Comparison of ENCODE assay signal across 8 cellular contexts in the genomic region with DNA sequence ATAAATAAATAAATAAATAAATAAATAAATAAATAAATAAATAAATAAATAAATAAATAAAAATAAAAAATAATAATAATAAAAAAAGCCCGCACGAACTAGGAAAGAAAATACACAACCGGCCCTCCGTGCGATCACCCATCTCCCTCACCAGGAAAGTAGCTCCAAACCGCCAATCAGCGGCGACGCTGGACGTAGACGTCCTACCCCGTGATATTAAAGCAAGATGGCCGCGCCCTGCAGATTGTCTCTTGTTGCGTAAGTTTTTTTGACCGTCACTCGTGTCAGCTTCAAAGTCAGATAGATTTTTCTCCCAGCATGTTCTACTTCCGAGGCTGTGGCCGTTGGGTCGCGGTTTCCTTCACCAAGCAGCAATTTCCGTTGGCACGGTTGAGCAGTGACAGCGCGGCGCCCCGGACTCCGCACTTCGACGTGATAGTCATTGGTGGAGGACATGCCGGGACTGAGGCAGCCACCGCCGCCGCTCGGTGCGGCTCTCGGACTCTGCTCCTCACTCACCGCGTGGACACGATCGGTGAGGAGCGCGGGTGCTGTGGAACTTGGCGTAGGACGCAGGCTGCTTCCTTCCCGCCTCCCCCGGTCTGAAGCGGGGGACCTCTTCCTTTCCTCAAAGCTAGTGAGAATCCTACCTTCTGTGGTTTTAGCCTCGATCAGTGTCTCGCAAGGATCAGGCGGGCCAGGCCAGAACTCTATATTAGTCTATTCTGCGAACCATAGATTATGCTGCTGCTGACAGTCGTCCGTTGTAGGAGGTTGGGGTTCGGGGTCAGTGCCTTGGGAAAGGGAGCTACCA. TPM values are rescaled to one million over a fixed set of nuclear protein-coding genes. Genes with fewer than 3 reads are reported as not detected.
DNase-seq lines count a peak whose midpoint lies in the region; ATAC-seq and TF ChIP-seq lines count a peak whose summit lies in the region.

A gene with protein sequence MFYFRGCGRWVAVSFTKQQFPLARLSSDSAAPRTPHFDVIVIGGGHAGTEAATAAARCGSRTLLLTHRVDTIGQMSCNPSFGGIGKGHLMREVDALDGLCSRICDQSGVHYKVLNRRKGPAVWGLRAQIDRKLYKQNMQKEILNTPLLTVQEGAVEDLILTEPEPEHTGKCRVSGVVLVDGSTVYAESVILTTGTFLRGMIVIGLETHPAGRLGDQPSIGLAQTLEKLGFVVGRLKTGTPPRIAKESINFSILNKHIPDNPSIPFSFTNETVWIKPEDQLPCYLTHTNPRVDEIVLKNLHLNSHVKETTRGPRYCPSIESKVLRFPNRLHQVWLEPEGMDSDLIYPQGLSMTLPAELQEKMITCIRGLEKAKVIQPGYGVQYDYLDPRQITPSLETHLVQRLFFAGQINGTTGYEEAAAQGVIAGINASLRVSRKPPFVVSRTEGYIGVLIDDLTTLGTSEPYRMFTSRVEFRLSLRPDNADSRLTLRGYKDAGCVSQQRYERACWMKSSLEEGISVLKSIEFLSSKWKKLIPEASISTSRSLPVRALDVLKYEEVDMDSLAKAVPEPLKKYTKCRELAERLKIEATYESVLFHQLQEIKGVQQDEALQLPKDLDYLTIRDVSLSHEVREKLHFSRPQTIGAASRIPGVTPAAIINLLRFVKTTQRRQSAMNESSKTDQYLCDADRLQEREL (plus strand): TSS at position 201 of the 814 bp plus-strand sequence. CDS start 118 bp downstream, at position 319.

- POLR2A ChIA-PET in activated CD4-positive, alpha-beta T cell treated with anti-CD3 and anti-CD28 coated beads for 36 hours (lab: Charles Lee), result interaction anchor here (0.6 to 3.9 kb wide), 11 partner anchors 10 to 1821 kb away, joined by 3 to 39 read pairs (median 5); a partner anchor contains a TSS

- peaks cover 37% of the 10 kb centered on the region for H3K4me1 Mint-ChIP-seq in activated CD4-positive, alpha-beta T cell treated with anti-CD3 and anti-CD28 coated beads for 36 hours

- H3K4me3 Mint-ChIP-seq in activated CD4-positive, alpha-beta T cell treated with anti-CD3 and anti-CD28 coated beads for 36 hours, result peak within 1 kb of the TSS; percentile 93

- intact Hi-C loops in activated CD4-positive, alpha-beta T cell treated with anti-CD3 and anti-CD28 coated beads for 36 hours (cut with DNase I, micrococcal nuclease), result loop anchor here (1.0 to 5.0 kb wide), 6 partner anchors 9 to 839 kb away; a partner anchor contains a TSS

- peak; percentile 77 for TF ChIP-seq POLR2A in GM19099 (IDR thresholded peaks at IDR 0.05; ENCODE audit: extremely low read depth, insufficient read length, low read depth)

- H3K27ac ChIP-seq in cingulate gyrus (ENCODE audit: low read depth, low read length), result peak within 1 kb of the TSS; percentile 97

- CTCF ChIA-PET in activated CD4-positive, alpha-beta T cell treated with anti-CD3 and anti-CD28 coated beads for 36 hours (lab: Charles Lee), result interaction anchor here (0.7 to 3.4 kb wide), 10 partner anchors 10 to 192 kb away, joined by 3 to 20 read pairs (median 4); a partner anchor contains a TSS

- peaks cover 25% of the 10 kb centered on the region for H3K36me3 Mint-ChIP-seq in activated CD4-positive, alpha-beta T cell treated with anti-CD3 and anti-CD28 coated beads for 36 hours (ENCODE audit: low read depth)

- no peaks in the 10 kb centered on the region for H3K9me3 Mint-ChIP-seq in activated CD4-positive, alpha-beta T cell treated with anti-CD3 and anti-CD28 coated beads for 36 hours (ENCODE audit: low read depth)

- peak; percentile 98 to 99 for DNase-seq in AML-193 (lab: John Stamatoyannopoulos, UW)
- DNase-seq in NCI-H510A (lab: John Stamatoyannopoulos, UW), result peak; percentile 59
- DNase-seq in activated CD4-positive, alpha-beta T cell treated with anti-CD3 and anti-CD28 coated beads for 36 hours, result peak; percentile 92
- DNase-seq in kidney tubule cell (ENCODE audit: low spot score), result peak; percentile 91
- DNase-seq in stimulated activated CD4-positive, alpha-beta T cell treated with anti-CD3 and anti-CD28 coated beads, Interleukin-1b, Interleukin-23, amount 100 ng/mL, for 24 hours (ENCODE audit: low read depth in 4 of 4, low spot score in 1 of 4), result peak; percentile 54 to 78 (median 68)

- ATAC-seq in HG03432 (IDR thresholded peaks at IDR 0.05; ENCODE audit: unreplicated experiment), result peak; percentile 97
- ATAC-seq in activated CD4-positive, alpha-beta T cell treated with anti-CD3 and anti-CD28 coated beads for 36 hours, result peak; percentile 96

- peak within 1 kb of the TSS; percentile 100 for H3K27ac Mint-ChIP-seq in activated CD4-positive, alpha-beta T cell treated with anti-CD3 and anti-CD28 coated beads for 36 hours

- no peaks in the 10 kb centered on the region for H3K27me3 Mint-ChIP-seq in activated CD4-positive, alpha-beta T cell treated with anti-CD3 and anti-CD28 coated beads for 36 hours

RNA-seq across cellular contexts. Expression of the gene that starts here (rescaled TPM):
- 10 to 100 TPM; 45.0 to 49.7 TPM for total RNA-seq in activated CD4-positive, alpha-beta T cell treated with anti-CD3 and anti-CD28 coated beads for 36 hours

Comparison
In these comparisons a context has a peak if more than half of its experiments do, and no peak if none do; other contexts are left out.
1. Peak in every context shown above with its lines: DNase-seq, ATAC-seq and H3K27ac ChIP-seq.